ENCODE assay signal across 29 cellular contexts in the genomic region with DNA sequence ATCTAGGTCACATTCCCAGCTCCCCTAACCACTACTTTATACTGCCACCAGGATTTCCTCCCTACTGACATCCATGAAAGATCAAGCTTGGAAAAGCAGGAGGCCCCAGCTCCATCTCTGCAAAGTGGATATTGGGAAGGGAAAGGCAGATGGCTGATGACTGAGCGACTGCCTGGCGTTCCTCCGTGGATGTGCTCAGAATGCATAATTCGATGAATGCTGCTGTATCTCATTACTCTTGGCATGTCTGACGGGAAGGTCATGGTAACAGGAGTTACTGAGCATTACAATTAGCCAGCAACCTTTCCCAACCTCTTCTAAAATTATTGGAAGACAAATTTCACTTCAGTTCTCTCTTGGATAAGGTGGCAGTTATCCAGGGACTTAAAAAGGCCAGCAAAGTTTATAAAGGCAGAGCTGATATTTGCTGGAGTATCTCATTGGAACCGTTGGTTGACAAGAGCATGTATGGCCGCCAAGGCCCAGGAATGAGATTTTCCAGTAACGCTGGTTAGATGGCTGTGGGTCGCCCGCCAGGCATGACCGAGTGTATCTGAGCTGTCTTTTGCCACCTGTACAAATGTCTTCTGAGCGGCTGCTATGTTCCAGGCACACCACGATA. TPM values are rescaled to one million over a fixed set of nuclear protein-coding genes. Genes with fewer than 3 reads are reported as not detected.
DNase-seq lines count a peak whose midpoint lies in the region; ATAC-seq and TF ChIP-seq lines count a peak whose summit lies in the region.
"Had no signal": no experiment of that assay in that cellular context is flagged by ENCODE, and none has a peak within 500 bp of the region (broad histone marks: within the 10 kb centered on the region; RNA-seq: fewer than 3 reads in every experiment).

No MANE protein-coding gene starts in this region.

- no peak for TF ChIP-seq POLR2A in breast epithelium (IDR thresholded peaks at IDR 0.05)

- no peak overlapping the region for H2BK15ac ChIP-seq in neuronal stem cell (ENCODE audit: low read length)

- peak overlapping the region; percentile 63 for H2AFZ ChIP-seq in neuronal stem cell (ENCODE audit: low read length)

- H3K36me3 Mint-ChIP-seq in MCF 10A (ENCODE audit: insufficient read depth, unreplicated experiment) = no peaks in the 10 kb centered on the region
- H3K36me3 Mint-ChIP-seq in CD14-positive monocyte = no peaks in the 10 kb centered on the region
- H3K36me3 Mint-ChIP-seq: CD4-positive, CD25-positive, alpha-beta regulatory T cell had no signal

- intact Hi-C loops in MCF 10A (cut with micrococcal nuclease) (no loop called here), breast epithelium (cut with DNase I; ENCODE audit: low total_unique reads) (no loop called here), lower lobe of right lung (cut with DNase I) (no loop called here), CD14-positive monocyte (cut with micrococcal nuclease) (no loop called here)

- no peak overlapping the region for H4K91ac ChIP-seq in neuronal stem cell (ENCODE audit: low read depth, low read length, poor library complexity)

- H3K4me1 ChIP-seq in breast epithelium (no peaks in the 10 kb centered on the region), neuronal stem cell (ENCODE audit: control insufficient read depth in 2 of 2, insufficient read depth in 1 of 2, low read depth in 1 of 2, low read length in 2 of 2) (peaks cover 2 to 16% of the 10 kb centered on the region in 2 donors), lower lobe of right lung (no peaks in the 10 kb centered on the region)
- H3K4me1 ChIP-seq: testis had no signal

- no peak overlapping the region for H3K18ac ChIP-seq in neuronal stem cell (ENCODE audit: low read length)

- WGBS in neuronal stem cell (ENCODE audit: extremely low coverage in 2 of 2, insufficient read length in 2 of 2, insufficient replicate concordance in 1 of 2), 2 donors = no CpG with 5 or more reads among the region's 13 CpGs

- H3K4me3 ChIP-seq in breast epithelium (no peak overlapping the region), fibroblast of the aortic adventitia (ENCODE audit: low read depth, low read length) (no peak overlapping the region), neuronal stem cell (ENCODE audit: low read length in 2 of 2) (no peak overlapping the region), lower lobe of right lung (no peak overlapping the region)
- H3K4me3 ChIP-seq: smooth muscle cell, testis had no signal

- H3K36me3 ChIP-seq in breast epithelium = no peaks in the 10 kb centered on the region
- no peaks in the 10 kb centered on the region for H3K36me3 ChIP-seq in neuronal stem cell (replicated peaks in 1 of 2; ENCODE audit: control insufficient read depth in 2 of 2, insufficient read depth in 2 of 2, low read length in 2 of 2)
- H3K36me3 ChIP-seq in lower lobe of right lung = no peaks in the 10 kb centered on the region
- H3K36me3 ChIP-seq: brain microvascular endothelial cell had no signal

- no peak overlapping the region for H3K14ac ChIP-seq in neuronal stem cell (ENCODE audit: low read length)

- DNase-seq in MCF 10A (ENCODE audit: unreplicated experiment) = no peak
- no peak for DNase-seq in breast epithelium (ENCODE audit: low spot score in 2 of 2)
- DNase-seq in fibroblast of the aortic adventitia (ENCODE audit: low read depth) = peak; percentile 47
- no peak for DNase-seq in neuronal stem cell (ENCODE audit: low spot score)
- DNase-seq in superior temporal gyrus (ENCODE audit: extremely low spot score) = peak; percentile 71
- DNase-seq in lower lobe of right lung = no peak
- DNase-seq in HuH-7.5 (ENCODE audit: low spot score) = no peak
- DNase-seq in CD14-positive monocyte (ENCODE audit: low spot score) = no peak
- DNase-seq: 8988T; activated CD4-positive, alpha-beta T cell treated with anti-CD3 and anti-CD28 coated beads for 36 hours; activated CD8-positive, alpha-beta T cell treated with anti-CD3 and anti-CD28 coated beads, Interleukin-2, amount 10 ng/mL, durations not matched to agents 7 days and 5 days; activated naive CD4-positive, alpha-beta T cell treated with anti-CD3 and anti-CD28 coated beads for 36 hours; brain microvascular endothelial cell; CD4-positive, CD25-positive, alpha-beta regulatory T cell; KBM-7; mesendoderm; NCI-H1092 treated with DMSO at 0.1 percent for 48 hours; NCI-H187; NCI-H2171; NCI-H526 treated with DMSO at 0.1 percent for 48 hours; NK-92 treated with Interleukin-12 subunit alpha and Interleukin-12 subunit beta, amount 100 ng/mL, for 24 hours; retina; stimulated activated naive CD4-positive, alpha-beta T cell; SW 1271; T-helper 9 cell; testis had no signal

- no peak overlapping the region for H3K4me2 ChIP-seq in neuronal stem cell (ENCODE audit: insufficient read depth, low read length, poor library complexity, severe bottlenecking)
- H3K4me2 ChIP-seq: smooth muscle cell had no signal

- H3K27me3 ChIP-seq in breast epithelium = no peaks in the 10 kb centered on the region
- H3K27me3 ChIP-seq in neuronal stem cell (ENCODE audit: control insufficient read depth in 3 of 3, insufficient read depth in 3 of 3, low read depth in 1 of 3, low read length in 3 of 3) = no peaks in the 10 kb centered on the region
- no peaks in the 10 kb centered on the region for H3K27me3 ChIP-seq in lower lobe of right lung (ENCODE audit: low read depth)
- H3K27me3 ChIP-seq: brain microvascular endothelial cell, testis had no signal

- H3K9me3 ChIP-seq in breast epithelium (no peaks in the 10 kb centered on the region), neuronal stem cell (replicated peaks in 1 of 2; ENCODE audit: control insufficient read depth in 2 of 2, insufficient read depth in 1 of 2, low read depth in 1 of 2, low read length in 2 of 2) (no peaks in the 10 kb centered on the region), lower lobe of right lung (no peaks in the 10 kb centered on the region)
- H3K9me3 ChIP-seq: testis had no signal

- no peaks in the 10 kb centered on the region for H3K27me3 Mint-ChIP-seq in MCF 10A (ENCODE audit: insufficient read depth, unreplicated experiment)
- peaks cover 0 to 3% (median 2%) of the 10 kb centered on the region in 3 donors for H3K27me3 Mint-ChIP-seq in CD14-positive monocyte (ENCODE audit: low read depth in 3 of 3)
- H3K27me3 Mint-ChIP-seq: activated CD4-positive, alpha-beta T cell treated with anti-CD3 and anti-CD28 coated beads for 36 hours; CD4-positive, CD25-positive, alpha-beta regulatory T cell had no signal

- peak overlapping the region; percentile 31 for H3K27ac Mint-ChIP-seq in MCF 10A (ENCODE audit: low read depth, unreplicated experiment)
- H3K27ac Mint-ChIP-seq in CD14-positive monocyte = no peak overlapping the region
- H3K27ac Mint-ChIP-seq: activated CD4-positive, alpha-beta T cell treated with anti-CD3 and anti-CD28 coated beads for 36 hours; activated CD8-positive, alpha-beta T cell treated with anti-CD3 and anti-CD28 coated beads, Interleukin-2, amount 10 ng/mL, durations not matched to agents 7 days and 5 days; activated naive CD4-positive, alpha-beta T cell treated with anti-CD3 and anti-CD28 coated beads for 36 hours; CD4-positive, CD25-positive, alpha-beta regulatory T cell had no signal

- no peak overlapping the region for H2BK12ac ChIP-seq in neuronal stem cell (ENCODE audit: low read length)

- POLR2A ChIA-PET in MCF 10A (lab: Yijun Ruan, JAX) = no interaction called here

- no peaks in the 10 kb centered on the region for H3K79me1 ChIP-seq in neuronal stem cell (ENCODE audit: low read depth, low read length)

- H3K9me3 Mint-ChIP-seq in MCF 10A (ENCODE audit: unreplicated experiment) (no peaks in the 10 kb centered on the region), CD14-positive monocyte (peaks cover 0 to 2% (median 0%) of the 10 kb centered on the region in 7 donors)
- H3K9me3 Mint-ChIP-seq: activated naive CD4-positive, alpha-beta T cell treated with anti-CD3 and anti-CD28 coated beads for 36 hours had no signal

- no peak overlapping the region for H2AK5ac ChIP-seq in neuronal stem cell (ENCODE audit: low read depth, low read length)

- no peak overlapping the region for H3K23ac ChIP-seq in neuronal stem cell (ENCODE audit: low read depth, low read length, poor library complexity)

- H3K4me3 Mint-ChIP-seq in MCF 10A (ENCODE audit: unreplicated experiment) (no peak overlapping the region), CD14-positive monocyte (no peak overlapping the region)
- H3K4me3 Mint-ChIP-seq: activated CD4-positive, alpha-beta T cell treated with anti-CD3 and anti-CD28 coated beads for 36 hours; activated CD8-positive, alpha-beta T cell treated with anti-CD3 and anti-CD28 coated beads, Interleukin-2, amount 10 ng/mL, durations not matched to agents 7 days and 5 days; activated naive CD4-positive, alpha-beta T cell treated with anti-CD3 and anti-CD28 coated beads for 36 hours; CD4-positive, CD25-positive, alpha-beta regulatory T cell had no signal

- no peak overlapping the region for H4K8ac ChIP-seq in neuronal stem cell (ENCODE audit: low read depth, low read length)

- CTCF ChIA-PET in MCF 10A (lab: Yijun Ruan, JAX) = interaction anchor here (0.6 to 1.3 kb wide), 3 partner anchors 15 to 161 kb away, joined by 4 to 6 read pairs (median 5); no protein-coding TSS in a partner anchor

- no TSS peak for BruUV-seq in MCF 10A (replicated peaks; lab: Mats Ljungman, UMichigan)

- ATAC-seq in lower lobe of right lung = no peak
- ATAC-seq: activated CD4-positive, alpha-beta T cell treated with anti-CD3 and anti-CD28 coated beads for 36 hours; activated CD8-positive, alpha-beta T cell treated with anti-CD3 and anti-CD28 coated beads, Interleukin-2, amount 10 ng/mL, durations not matched to agents 7 days and 5 days; Right ventricle myocardium inferior had no signal

- H2BK120ac ChIP-seq in neuronal stem cell (ENCODE audit: low read depth, low read length) = no peak overlapping the region

- H2BK5ac ChIP-seq in neuronal stem cell (ENCODE audit: low read length) = no peak overlapping the region

- TF ChIP-seq CTCF in MCF 10A (IDR thresholded peaks at IDR 0.05; ENCODE audit: unreplicated experiment) = no peak
- TF ChIP-seq CTCF in breast epithelium (IDR thresholded peaks at IDR 0.05) = no peak
- no peak for TF ChIP-seq CTCF in fibroblast of the aortic adventitia (IDR thresholded peaks at IDR 0.05; ENCODE audit: insufficient read depth, low read length)
- no peak for TF ChIP-seq CTCF in lower lobe of right lung (IDR thresholded peaks at IDR 0.05)
- no peak for TF ChIP-seq CTCF in CD14-positive monocyte (IDR thresholded peaks at IDR 0.05)

- H3K27ac ChIP-seq in breast epithelium (no peak overlapping the region), neuronal stem cell (replicated peaks; ENCODE audit: low read length) (no peak overlapping the region), lower lobe of right lung (no peak overlapping the region)
- H3K27ac ChIP-seq: brain microvascular endothelial cell, testis had no signal

- H3K9ac ChIP-seq in neuronal stem cell (ENCODE audit: low read depth, low read length, poor library complexity) = no peak overlapping the region

- H3K4me1 Mint-ChIP-seq in MCF 10A (ENCODE audit: insufficient read depth, unreplicated experiment) = peaks cover 6% of the 10 kb centered on the region
- H3K4me1 Mint-ChIP-seq in CD14-positive monocyte = no peaks in the 10 kb centered on the region
- H3K4me1 Mint-ChIP-seq: activated CD4-positive, alpha-beta T cell treated with anti-CD3 and anti-CD28 coated beads for 36 hours; CD4-positive, CD25-positive, alpha-beta regulatory T cell had no signal

- H3K4ac ChIP-seq in neuronal stem cell (ENCODE audit: low read length) = no peak overlapping the region

RNA-seq across cellular contexts. Expression of a gene that starts 34.5 kb away (rescaled TPM):
- total RNA-seq in MCF 10A (2022) (not detected in 2 replicates), breast epithelium (10 to 100 TPM in 1 of 3 donors, 1 to 10 TPM in 2; 5.0 to 26.2 (median 9.3) TPM), fibroblast of the aortic adventitia (ENCODE audit: low replicate concordance) (4.1 and 22.2 TPM in 2 replicates), lower lobe of right lung (1.2 TPM)
- polyA plus RNA-seq in neuronal stem cell (2013, experiment 1 of 2) = not detected
- not detected for polyA plus RNA-seq in neuronal stem cell (2013, experiment 2 of 2)
- polyA plus RNA-seq in CD14-positive monocyte = not detected
- total RNA-seq: activated CD4-positive, alpha-beta T cell treated with anti-CD3 and anti-CD28 coated beads for 36 hours; activated CD8-positive, alpha-beta T cell treated with anti-CD3 and anti-CD28 coated beads, Interleukin-2, amount 10 ng/mL, durations not matched to agents 7 days and 5 days; activated naive CD4-positive, alpha-beta T cell treated with anti-CD3 and anti-CD28 coated beads for 36 hours; CD4-positive, CD25-positive, alpha-beta regulatory T cell; HT1080 had no signal
- polyA plus RNA-seq: CD4-positive, CD25-positive, alpha-beta regulatory T cell had no signal

Comparison
In these comparisons a context has a peak if more than half of its experiments do, and no peak if none do; other contexts are left out.
1. DNase-seq: peak in fibroblast of the aortic adventitia (single experiment) and superior temporal gyrus (single experiment); none in MCF 10A (single experiment), breast epithelium (0 of 2), neuronal stem cell (single experiment), lower lobe of right lung (single experiment), HuH-7.5 (single experiment) and CD14-positive monocyte (single experiment).